23 cellular contexts compared by ENCODE assay signal in genomic region chr4:109609431-109609830, GRCh38. TPM values are rescaled to one million over a fixed set of nuclear protein-coding genes. Genes with fewer than 3 reads are reported as not detected.
A peak's percentile ranks its signal among the peaks of the same experiment; 100 is the strongest.
DNase-seq lines count a peak whose midpoint lies in the region; ATAC-seq and TF ChIP-seq lines count a peak whose summit lies in the region.
"Had no signal": no experiment of that assay in that cellular context is flagged by ENCODE, and none has a peak within 500 bp of the region (broad histone marks: within the 10 kb centered on the region; RNA-seq: fewer than 3 reads in every experiment).

No MANE protein-coding gene starts in this region.

- H3K4me1 ChIP-seq in spleen (peaks cover 0 to 14% (median 0%) of the 10 kb centered on the region in 6 donors), gastrocnemius medialis (no peaks in the 10 kb centered on the region), stomach (no peaks in the 10 kb centered on the region)

- CTCF ChIA-PET in activated CD4-positive, alpha-beta T cell treated with anti-CD3 and anti-CD28 coated beads for 36 hours (lab: Charles Lee), result interaction anchor here (1.0 kb wide), 1 partner anchor 8 kb away, joined by 3 read pairs; no protein-coding TSS in a partner anchor
- CTCF ChIA-PET in CD4-positive, alpha-beta T cell (lab: Charles Lee), result no interaction called here

- peaks cover 68% of the 10 kb centered on the region for H3K4me1 Mint-ChIP-seq in activated CD4-positive, alpha-beta T cell treated with anti-CD3 and anti-CD28 coated beads for 36 hours
- H3K4me1 Mint-ChIP-seq in CD4-positive, alpha-beta T cell (ENCODE audit: low read depth), result peaks cover 89% of the 10 kb centered on the region
- H3K4me1 Mint-ChIP-seq in dendritic cell treated with granulocyte-macrophage colony-stimulating factor and Interleukin-4, amounts not matched to agents 40 ng/mL and 50 ng/mL, for 4 days (ENCODE audit: low read depth), result peaks cover 19% of the 10 kb centered on the region
- peaks cover 1% of the 10 kb centered on the region for H3K4me1 Mint-ChIP-seq in progenitor cell of endocrine pancreas (ENCODE audit: low read depth)

- no peak overlapping the region for H3K27ac ChIP-seq in CD4-positive, alpha-beta T cell (ENCODE audit: low read depth, low read length)
- H3K27ac ChIP-seq in spleen (no peak overlapping the region), gastrocnemius medialis (no peak overlapping the region), stomach (no peak overlapping the region)
- H3K27ac ChIP-seq: BLaER1 treated with 17β-estradiol and CSF1 and Interleukin-3, amounts not matched to agents 10 nM and 100 nM; KMS-11 had no signal

- no peaks in the 10 kb centered on the region for H3K27me3 ChIP-seq in CD4-positive, alpha-beta T cell (ENCODE audit: control insufficient read depth, insufficient read depth, low read length)
- H3K27me3 ChIP-seq in spleen (replicated peaks in 1 of 7) (no peaks in the 10 kb centered on the region), gastrocnemius medialis (no peaks in the 10 kb centered on the region), stomach (no peaks in the 10 kb centered on the region)
- H3K27me3 ChIP-seq: BLaER1 treated with 17β-estradiol and CSF1 and Interleukin-3, amounts not matched to agents 10 nM and 100 nM had no signal

- peak overlapping the region; percentile 76 for H3K27ac Mint-ChIP-seq in activated CD4-positive, alpha-beta T cell treated with anti-CD3 and anti-CD28 coated beads for 36 hours
- peak overlapping the region; percentile 74 for H3K27ac Mint-ChIP-seq in CD4-positive, alpha-beta T cell
- H3K27ac Mint-ChIP-seq in dendritic cell treated with granulocyte-macrophage colony-stimulating factor and Interleukin-4, amounts not matched to agents 40 ng/mL and 50 ng/mL, for 4 days, result peak overlapping the region; percentile 18
- peak overlapping the region; percentile 69 for H3K27ac Mint-ChIP-seq in progenitor cell of endocrine pancreas

- no peak overlapping the region for H3K4me3 ChIP-seq in spleen
- no peak overlapping the region for H3K4me3 ChIP-seq in gastrocnemius medialis
- no peak overlapping the region for H3K4me3 ChIP-seq in stomach
- H3K4me3 ChIP-seq: BLaER1 treated with 17β-estradiol and CSF1 and Interleukin-3, amounts not matched to agents 10 nM and 100 nM had no signal

- H3K9me3 ChIP-seq in CD4-positive, alpha-beta T cell (ENCODE audit: control insufficient read depth, low read length), result peaks cover 16% of the 10 kb centered on the region
- H3K9me3 ChIP-seq in spleen (peaks cover 0 to 52% (median 35%) of the 10 kb centered on the region in 8 donors), gastrocnemius medialis (no peaks in the 10 kb centered on the region), stomach (peaks cover 0 to 12% (median 4%) of the 10 kb centered on the region in 4 donors)

- intact Hi-C loops in activated CD4-positive, alpha-beta T cell treated with anti-CD3 and anti-CD28 coated beads for 36 hours (cut with DNase I, micrococcal nuclease), result no loop called here
- intact Hi-C loops in CD4-positive, alpha-beta T cell (cut with DNase I, micrococcal nuclease), result no loop called here
- intact Hi-C loops in dendritic cell treated with granulocyte-macrophage colony-stimulating factor and Interleukin-4, amounts not matched to agents 40 ng/mL and 50 ng/mL, for 4 days (cut with micrococcal nuclease), result no loop called here
- intact Hi-C loops in spleen (cut with DNase I; ENCODE audit: low total_unique reads) (no loop called here), gastrocnemius medialis (cut with DNase I; ENCODE audit: low total_unique reads) (no loop called here), stomach (cut with DNase I; ENCODE audit: low total_unique reads) (no loop called here)

- in situ Hi-C loops in gastrocnemius medialis (cut with MboI; ENCODE audit: low sequenced_read_pairs in 4 of 4), result no loop called here

- TF ChIP-seq EP300 in stomach (IDR thresholded peaks at IDR 0.05), result no peak

- peaks cover 75% of the 10 kb centered on the region for H3K36me3 Mint-ChIP-seq in activated CD4-positive, alpha-beta T cell treated with anti-CD3 and anti-CD28 coated beads for 36 hours (ENCODE audit: low read depth)
- peaks cover 95% of the 10 kb centered on the region for H3K36me3 Mint-ChIP-seq in CD4-positive, alpha-beta T cell (ENCODE audit: low read depth)
- H3K36me3 Mint-ChIP-seq in dendritic cell treated with granulocyte-macrophage colony-stimulating factor and Interleukin-4, amounts not matched to agents 40 ng/mL and 50 ng/mL, for 4 days (ENCODE audit: low read depth), result peaks cover 17% of the 10 kb centered on the region
- peaks cover 8% of the 10 kb centered on the region for H3K36me3 Mint-ChIP-seq in progenitor cell of endocrine pancreas (ENCODE audit: insufficient read depth)

- TF ChIP-seq CTCF in CD4-positive, alpha-beta T cell (IDR thresholded peaks at IDR 0.05), result no peak
- TF ChIP-seq CTCF in progenitor cell of endocrine pancreas (IDR thresholded peaks at IDR 0.05; ENCODE audit: unreplicated experiment) (no peak), spleen (IDR thresholded peaks at IDR 0.05 in 8 of 11, conservative IDR thresholded peaks at IDR 0.05 in 3 of 11) (no peak), gastrocnemius medialis (IDR thresholded peaks at IDR 0.05 in 4 of 5, conservative IDR thresholded peaks at IDR 0.05 in 1 of 5) (no peak), stomach (IDR thresholded peaks at IDR 0.05) (no peak)

- WGBS in spleen, 5 donors, result 68 to 95% (median 70%) methylated on average over 2 of the region's 2 CpGs
- WGBS in stomach, 5 donors, result 50 to 78% (median 72%) methylated on average over 2 of the region's 2 CpGs

- H3K9me3 Mint-ChIP-seq in activated CD4-positive, alpha-beta T cell treated with anti-CD3 and anti-CD28 coated beads for 36 hours (ENCODE audit: low read depth), result peaks cover 19% of the 10 kb centered on the region
- peaks cover 16% of the 10 kb centered on the region for H3K9me3 Mint-ChIP-seq in CD4-positive, alpha-beta T cell
- H3K9me3 Mint-ChIP-seq in dendritic cell treated with granulocyte-macrophage colony-stimulating factor and Interleukin-4, amounts not matched to agents 40 ng/mL and 50 ng/mL, for 4 days, result peaks cover 29% of the 10 kb centered on the region
- peaks cover 20% of the 10 kb centered on the region for H3K9me3 Mint-ChIP-seq in progenitor cell of endocrine pancreas (ENCODE audit: low read depth)

- DNase-seq in activated CD4-positive, alpha-beta T cell treated with anti-CD3 and anti-CD28 coated beads for 36 hours, result no peak
- DNase-seq in activated CD4-positive, alpha-beta T cell treated with anti-CD3 and anti-CD28 coated beads, Interleukin-2, amount 50 U/mL, for 1 hour, result no peak
- DNase-seq in CD4-positive, alpha-beta T cell, result no peak
- no peak for DNase-seq in progenitor cell of endocrine pancreas (ENCODE audit: low spot score, unreplicated experiment)
- DNase-seq in spleen, result no peak
- no peak for DNase-seq in gastrocnemius medialis
- no peak for DNase-seq in stomach
- DNase-seq: 8988T; EL; GF-D8; IMR-90; MV-4-11; NCI-H1105 treated with DMSO at 0.1 percent for 48 hours; NCI-H2029 treated with DMSO at 0.1 percent for 48 hours; NCI-H345; NCI-H524; NCI-H774; NK-92 treated with Interleukin-12 subunit alpha and Interleukin-12 subunit beta, amount 100 ng/mL, for 24 hours; SIG-M5 had no signal

- no peak for ATAC-seq in activated CD4-positive, alpha-beta T cell treated with anti-CD3 and anti-CD28 coated beads for 36 hours
- ATAC-seq in CD4-positive, alpha-beta T cell (ENCODE audit: poor library complexity), result no peak
- ATAC-seq in gastrocnemius medialis, result no peak
- ATAC-seq: Panc1 had no signal

- H3K36me3 ChIP-seq in spleen, result peaks cover 0 to 18% (median 0%) of the 10 kb centered on the region in 6 donors
- H3K36me3 ChIP-seq in gastrocnemius medialis, result no peaks in the 10 kb centered on the region
- H3K36me3 ChIP-seq in stomach, result no peaks in the 10 kb centered on the region

- TF ChIP-seq POLR2A in spleen (IDR thresholded peaks at IDR 0.05), result no peak
- TF ChIP-seq POLR2A in gastrocnemius medialis (IDR thresholded peaks at IDR 0.05), result no peak
- TF ChIP-seq POLR2A in stomach (IDR thresholded peaks at IDR 0.05), result no peak

- no peak overlapping the region for H3K4me3 Mint-ChIP-seq in activated CD4-positive, alpha-beta T cell treated with anti-CD3 and anti-CD28 coated beads for 36 hours
- peak overlapping the region; percentile 30 for H3K4me3 Mint-ChIP-seq in CD4-positive, alpha-beta T cell
- no peak overlapping the region for H3K4me3 Mint-ChIP-seq in dendritic cell treated with granulocyte-macrophage colony-stimulating factor and Interleukin-4, amounts not matched to agents 40 ng/mL and 50 ng/mL, for 4 days
- H3K4me3 Mint-ChIP-seq in progenitor cell of endocrine pancreas (ENCODE audit: low read depth), result no peak overlapping the region

- POLR2A ChIA-PET in activated CD4-positive, alpha-beta T cell treated with anti-CD3 and anti-CD28 coated beads for 36 hours (lab: Charles Lee), result no interaction called here
- POLR2A ChIA-PET in CD4-positive, alpha-beta T cell (lab: Charles Lee), result no interaction called here

- no peaks in the 10 kb centered on the region for H3K27me3 Mint-ChIP-seq in activated CD4-positive, alpha-beta T cell treated with anti-CD3 and anti-CD28 coated beads for 36 hours
- no peaks in the 10 kb centered on the region for H3K27me3 Mint-ChIP-seq in CD4-positive, alpha-beta T cell
- no peaks in the 10 kb centered on the region for H3K27me3 Mint-ChIP-seq in dendritic cell treated with granulocyte-macrophage colony-stimulating factor and Interleukin-4, amounts not matched to agents 40 ng/mL and 50 ng/mL, for 4 days
- no peaks in the 10 kb centered on the region for H3K27me3 Mint-ChIP-seq in progenitor cell of endocrine pancreas

RNA-seq across cellular contexts. Expression of gene MCUB, which starts 49.4 kb away (rescaled TPM):
- total RNA-seq in activated CD4-positive, alpha-beta T cell treated with anti-CD3 and anti-CD28 coated beads for 36 hours, result 10 to 100 TPM; 58.2 to 80.1 TPM
- total RNA-seq in CD4-positive, alpha-beta T cell, result 100 to 1,000 TPM in 1 of 2 experiments, 10 to 100 TPM in 1; 98.1 to 108 TPM
- total RNA-seq in progenitor cell of endocrine pancreas (3.9 and 4.0 TPM in 2 replicates), spleen (10 to 100 TPM; 22.1 to 65.5 (median 29.2) TPM), gastrocnemius medialis (1 to 10 TPM; 2.6 to 5.6 (median 4.0) TPM), stomach (10 to 100 TPM in 3 of 5 donors, 1 to 10 TPM in 1, under 1 TPM in 1; 0.89 to 37.4 (median 12.3) TPM)
- polyA plus RNA-seq in spleen (10 to 100 TPM; 17.0 to 31.6 (median 22.7) TPM), stomach (1 to 10 TPM; 4.2 to 7.9 (median 5.2) TPM)

Comparison
In these comparisons a context has a peak if more than half of its experiments do, and no peak if none do; other contexts are left out.
1. H3K27ac Mint-ChIP-seq: peak in every context shown above with its lines; median percentile 76 in activated CD4-positive, alpha-beta T cell treated with anti-CD3 and anti-CD28 coated beads for 36 hours; 74 in CD4-positive, alpha-beta T cell; 69 in progenitor cell of endocrine pancreas; 18 in dendritic cell treated with granulocyte-macrophage colony-stimulating factor and Interleukin-4, amounts not matched to agents 40 ng/mL and 50 ng/mL, for 4 days.